In the genomic region with DNA sequence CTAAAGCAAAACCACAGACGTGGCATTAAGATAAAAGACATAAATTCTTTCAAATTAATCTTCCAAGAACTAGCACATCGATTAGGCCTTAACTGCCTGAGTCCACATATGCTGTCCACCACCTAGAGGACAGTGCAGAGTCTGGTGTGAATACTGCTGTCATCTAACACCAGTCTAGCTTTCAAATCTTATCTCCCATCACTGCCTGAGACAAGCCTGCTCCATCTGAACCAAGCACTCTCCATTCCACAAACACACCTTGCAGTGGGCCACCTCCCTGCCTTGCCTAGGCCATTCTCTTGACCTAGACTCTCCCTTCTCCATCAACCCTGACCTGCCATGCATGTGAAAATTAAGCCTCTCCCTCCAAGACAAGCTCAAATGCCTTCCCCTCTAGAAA, we compare ENCODE assay signal across 17 cellular contexts.
DNase-seq lines count a peak whose midpoint lies in the region; ATAC-seq and TF ChIP-seq lines count a peak whose summit lies in the region.
"Had no signal": no experiment of that assay in that cellular context is flagged by ENCODE, and none has a peak within 500 bp of the region (broad histone marks: within the 10 kb centered on the region; RNA-seq: fewer than 3 reads in every experiment).

No MANE protein-coding gene starts in this region.

- no peaks in the 10 kb centered on the region for H3K79me2 ChIP-seq in SK-N-SH (ENCODE audit: insufficient read depth)
- no peaks in the 10 kb centered on the region for H3K79me2 ChIP-seq in GM23338 (replicated peaks; ENCODE audit: insufficient read depth)

- no peak overlapping the region for H3K4me3 ChIP-seq in SK-N-SH (ENCODE audit: low read depth in 2 of 2, low read length in 1 of 2)
- no peak overlapping the region for H3K4me3 ChIP-seq in skeletal muscle tissue (ENCODE audit: low read length in 3 of 3)
- no peak overlapping the region for H3K4me3 ChIP-seq in uterus
- H3K4me3 ChIP-seq in GM23338: no peak overlapping the region

- H3F3A ChIP-seq in SK-N-SH (replicated peaks; ENCODE audit: insufficient read depth): no peaks in the 10 kb centered on the region
- H3F3A ChIP-seq in GM23338 (replicated peaks; ENCODE audit: low read depth): no peaks in the 10 kb centered on the region

- POLR2A ChIA-PET in SK-N-SH (lab: Yijun Ruan, JAX): no interaction called here

- H2AFZ ChIP-seq in SK-N-SH (ENCODE audit: low read depth): no peak overlapping the region
- H2AFZ ChIP-seq in GM23338: no peak overlapping the region

- no peaks in the 10 kb centered on the region for H3K9me3 Mint-ChIP-seq in brain
- H3K9me3 Mint-ChIP-seq in GM23338: no peaks in the 10 kb centered on the region
- H3K9me3 Mint-ChIP-seq: CD14-positive monocyte; CD8-positive, alpha-beta T cell had no signal

- H3K9ac ChIP-seq in SK-N-SH (no peak overlapping the region), skeletal muscle tissue (ENCODE audit: low read depth in 1 of 3, low read length in 3 of 3) (no peak overlapping the region)

- H3K36me3 Mint-ChIP-seq in brain: no peaks in the 10 kb centered on the region
- no peaks in the 10 kb centered on the region for H3K36me3 Mint-ChIP-seq in GM23338 (ENCODE audit: low read depth)
- H3K36me3 Mint-ChIP-seq: CD14-positive monocyte; CD8-positive, alpha-beta T cell had no signal

- 73% methylated on average over 2 of the region's 2 CpGs for WGBS in SK-N-SH (ENCODE audit: low lambda C conversion rate)

- H4K20me1 ChIP-seq in SK-N-SH (ENCODE audit: insufficient read depth) (no peaks in the 10 kb centered on the region), GM23338 (replicated peaks; ENCODE audit: insufficient read depth) (no peaks in the 10 kb centered on the region; the same call in 1 of the 2 replicates)

- no peak for TF ChIP-seq RAD21 in SK-N-SH (IDR thresholded peaks at IDR 0.05; ENCODE audit: low read length)

- peak overlapping the region in 3 of 5 experiments; percentile 1 to 44 (median 16) for H3K27ac Mint-ChIP-seq in brain
- no peak overlapping the region for H3K27ac Mint-ChIP-seq in GM23338
- H3K27ac Mint-ChIP-seq: CD8-positive, alpha-beta T cell had no signal

- H3K27ac ChIP-seq in SK-N-SH (ENCODE audit: low read depth in 2 of 2, low read length in 1 of 2) (no peak overlapping the region; a peak in 1 of 4 replicates), skeletal muscle tissue (ENCODE audit: low read depth, low read length) (peak overlapping the region; percentile 23), uterus (peak overlapping the region; percentile 47 to 50), GM23338 (ENCODE audit: low read depth) (no peak overlapping the region)
- H3K27ac ChIP-seq: 22Rv1 had no signal

- H3K4me1 Mint-ChIP-seq in brain: peaks cover 69% of the 10 kb centered on the region
- peaks cover 10% of the 10 kb centered on the region; the same call in 2 of the 3 replicates for H3K4me1 Mint-ChIP-seq in GM23338
- H3K4me1 Mint-ChIP-seq: CD14-positive monocyte had no signal

- TF ChIP-seq CTCF in SK-N-SH (IDR thresholded peaks at IDR 0.05) (no peak), brain (conservative IDR thresholded peaks at IDR 0.05) (no peak), uterus (IDR thresholded peaks at IDR 0.05) (no peak), GM23338 (conservative IDR thresholded peaks at IDR 0.05; ENCODE audit: low read depth in 2 of 2) (no peak)

- no peak for DNase-seq in SK-N-SH
- DNase-seq in uterus: no peak
- no peak for DNase-seq in GM23338 (ENCODE audit: low spot score)
- no peak for DNase-seq in NCI-H510A treated with DMSO at 0.1 percent for 48 hours (lab: John Stamatoyannopoulos, UW)
- DNase-seq: CD8-positive, alpha-beta T cell; COR-L47; DMS153; DMS79 treated with DMSO at 0.1 percent for 48 hours; GDM1; IMR-90 had no signal

- peaks cover 7 to 40% of the 10 kb centered on the region in 2 experiments; a peak in 3 of 4 replicates for H3K4me1 ChIP-seq in SK-N-SH (ENCODE audit: control insufficient read depth in 1 of 2, insufficient read depth in 2 of 2, low read depth in 1 of 2, low read length in 1 of 2)
- H3K4me1 ChIP-seq in skeletal muscle tissue (ENCODE audit: control insufficient read depth in 3 of 3, insufficient read depth in 3 of 3, low read length in 3 of 3): peaks cover 0 to 7% (median 6%) of the 10 kb centered on the region in 3 donors
- H3K4me1 ChIP-seq in uterus: no peaks in the 10 kb centered on the region
- H3K4me1 ChIP-seq in GM23338 (ENCODE audit: insufficient read depth): no peaks in the 10 kb centered on the region; the same call in 1 of the 2 replicates

- H3K4me2 ChIP-seq in SK-N-SH (no peak overlapping the region), GM23338 (no peak overlapping the region)

- H3K27me3 ChIP-seq in SK-N-SH (ENCODE audit: insufficient read depth) (no peaks in the 10 kb centered on the region), skeletal muscle tissue (ENCODE audit: control insufficient read depth in 3 of 3, insufficient read depth in 3 of 3, low read length in 3 of 3) (no peaks in the 10 kb centered on the region), uterus (no peaks in the 10 kb centered on the region), GM23338 (ENCODE audit: insufficient read depth) (no peaks in the 10 kb centered on the region)

- no peak for TF ChIP-seq POLR2A in uterus (IDR thresholded peaks at IDR 0.05)

- H3K36me3 ChIP-seq in SK-N-SH (replicated peaks in 1 of 2; ENCODE audit: control insufficient read depth in 1 of 2, insufficient read depth in 2 of 2, low read length in 1 of 2) (no peaks in the 10 kb centered on the region), skeletal muscle tissue (ENCODE audit: control insufficient read depth in 3 of 3, insufficient read depth in 3 of 3, low read length in 3 of 3) (no peaks in the 10 kb centered on the region), uterus (no peaks in the 10 kb centered on the region), GM23338 (ENCODE audit: insufficient read depth) (no peaks in the 10 kb centered on the region)

- intact Hi-C loops in uterus (cut with DNase I; ENCODE audit: low total_unique reads): no loop called here

- no peaks in the 10 kb centered on the region for H3K27me3 Mint-ChIP-seq in brain
- H3K27me3 Mint-ChIP-seq in GM23338 (ENCODE audit: insufficient read depth, low read depth, poor library complexity): no peaks in the 10 kb centered on the region

- TF ChIP-seq EP300 in SK-N-SH (IDR thresholded peaks at IDR 0.05; ENCODE audit: borderline replicate concordance in 1 of 2, low read depth in 1 of 2, low read length in 1 of 2): no peak

- CTCF ChIA-PET in SK-N-SH (lab: Yijun Ruan, JAX): interaction anchor here (0.6 to 7.2 kb wide), 6 partner anchors 16 to 1311 kb away, joined by 3 to 82 read pairs (median 6); no protein-coding TSS in a partner anchor

- H3K9me3 ChIP-seq in SK-N-SH (no peaks in the 10 kb centered on the region), skeletal muscle tissue (ENCODE audit: control insufficient read depth in 3 of 3, low read length in 3 of 3) (no peaks in the 10 kb centered on the region), uterus (no peaks in the 10 kb centered on the region)

- H3K4me3 Mint-ChIP-seq in brain (no peak overlapping the region), GM23338 (no peak overlapping the region)
- H3K4me3 Mint-ChIP-seq: CD14-positive monocyte; CD8-positive, alpha-beta T cell had no signal

- ATAC-seq in SK-N-SH treated with all-trans-retinoic acid at 6 μM for 48 hours: no peak
- ATAC-seq in GM23338: no peak
- no peak for ATAC-seq in GM19035 (IDR thresholded peaks at IDR 0.05; ENCODE audit: unreplicated experiment)
- ATAC-seq: CD8-positive, alpha-beta T cell; HCT116 had no signal

- H3K9me2 ChIP-seq in SK-N-SH (no peaks in the 10 kb centered on the region), GM23338 (ENCODE audit: insufficient read depth) (no peaks in the 10 kb centered on the region)

TF ChIP-seq in SK-N-SH, 30 proteins besides CTCF, POLR2A, EP300 and RAD21:
- TF ChIP-seq, protein P1, sequence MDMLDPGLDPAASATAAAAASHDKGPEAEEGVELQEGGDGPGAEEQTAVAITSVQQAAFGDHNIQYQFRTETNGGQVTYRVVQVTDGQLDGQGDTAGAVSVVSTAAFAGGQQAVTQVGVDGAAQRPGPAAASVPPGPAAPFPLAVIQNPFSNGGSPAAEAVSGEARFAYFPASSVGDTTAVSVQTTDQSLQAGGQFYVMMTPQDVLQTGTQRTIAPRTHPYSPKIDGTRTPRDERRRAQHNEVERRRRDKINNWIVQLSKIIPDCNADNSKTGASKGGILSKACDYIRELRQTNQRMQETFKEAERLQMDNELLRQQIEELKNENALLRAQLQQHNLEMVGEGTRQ (IDR thresholded peaks at IDR 0.05; ENCODE audit: borderline replicate concordance, low read depth, low read length): no peak
- TF ChIP-seq GATA2 (CRISPR knock-in tag; IDR thresholded peaks at IDR 0.05): peak; percentile 55

TF ChIP-seq in SK-N-SH treated with all-trans-retinoic acid at 6 μM for 48 hours, 23 proteins besides CTCF, POLR2A, EP300 and RAD21 (continues in another document):
- TF ChIP-seq, protein P2, sequence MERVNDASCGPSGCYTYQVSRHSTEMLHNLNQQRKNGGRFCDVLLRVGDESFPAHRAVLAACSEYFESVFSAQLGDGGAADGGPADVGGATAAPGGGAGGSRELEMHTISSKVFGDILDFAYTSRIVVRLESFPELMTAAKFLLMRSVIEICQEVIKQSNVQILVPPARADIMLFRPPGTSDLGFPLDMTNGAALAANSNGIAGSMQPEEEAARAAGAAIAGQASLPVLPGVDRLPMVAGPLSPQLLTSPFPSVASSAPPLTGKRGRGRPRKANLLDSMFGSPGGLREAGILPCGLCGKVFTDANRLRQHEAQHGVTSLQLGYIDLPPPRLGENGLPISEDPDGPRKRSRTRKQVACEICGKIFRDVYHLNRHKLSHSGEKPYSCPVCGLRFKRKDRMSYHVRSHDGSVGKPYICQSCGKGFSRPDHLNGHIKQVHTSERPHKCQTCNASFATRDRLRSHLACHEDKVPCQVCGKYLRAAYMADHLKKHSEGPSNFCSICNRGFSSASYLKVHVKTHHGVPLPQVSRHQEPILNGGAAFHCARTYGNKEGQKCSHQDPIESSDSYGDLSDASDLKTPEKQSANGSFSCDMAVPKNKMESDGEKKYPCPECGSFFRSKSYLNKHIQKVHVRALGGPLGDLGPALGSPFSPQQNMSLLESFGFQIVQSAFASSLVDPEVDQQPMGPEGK (CRISPR knock-in tag; IDR thresholded peaks at IDR 0.05; ENCODE audit: borderline replicate concordance): no peak

TF ChIP-seq in GM23338, 12 proteins besides CTCF, POLR2A, EP300 and RAD21 (continues in another document):
- no peak for TF ChIP-seq STAT1 (IDR thresholded peaks at IDR 0.05; ENCODE audit: unreplicated experiment)

Comparison
In these comparisons a context has a peak if more than half of its experiments do, and no peak if none do; other contexts are left out.
1. H3K27ac ChIP-seq: peak in skeletal muscle tissue (single experiment) and uterus (2 of 2); none in SK-N-SH (0 of 2) and GM23338 (single experiment).